Comparison of ENCODE assay signal across 8 cellular contexts in genomic region chrX:14029039-14029424, GRCh38. TPM values are rescaled to one million over a fixed set of nuclear protein-coding genes. Genes with fewer than 3 reads are reported as not detected.
DNase-seq lines count a peak whose midpoint lies in the region; ATAC-seq lines count a peak whose summit lies in the region.

No MANE protein-coding gene starts in this region.

- H3K4me3 Mint-ChIP-seq in activated T-cell treated with anti-CD3 and anti-CD28 coated beads, Interleukin-2, amount 50 U/mL, for 4 hours: peak overlapping the region; percentile 91
- H3K4me3 Mint-ChIP-seq in activated CD4-positive, alpha-beta memory T cell treated with anti-CD3 and anti-CD28 coated beads, Interleukin-2, amount 10 ng/mL, durations not matched to agents 7 days and 5 days: peak overlapping the region; percentile 99
- H3K4me3 Mint-ChIP-seq in stimulated activated naive CD8-positive, alpha-beta T cell treated with anti-CD3 and anti-CD28 coated beads, Interleukin-15, amount 100 ng/mL, for 72 hours: peak overlapping the region; percentile 94 to 100

- DNase-seq in activated T-cell treated with anti-CD3 and anti-CD28 coated beads, Interleukin-2, amount 50 U/mL, for 4 hours: no peak
- no peak for DNase-seq in activated T-cell treated with anti-CD3 and anti-CD28 coated beads, Interleukin-2, amount 50 U/mL, for 1 hour
- DNase-seq in activated CD4-positive, alpha-beta memory T cell treated with anti-CD3 and anti-CD28 coated beads, Interleukin-2, amount 10 ng/mL, durations not matched to agents 7 days and 5 days: no peak
- no peak for DNase-seq in stimulated activated naive CD8-positive, alpha-beta T cell treated with anti-CD3 and anti-CD28 coated beads, Interleukin-15, amount 100 ng/mL, for 72 hours
- DNase-seq in GM03348 (ENCODE audit: low spot score): no peak
- no peak for DNase-seq in activated CD4-positive, alpha-beta T cell treated with anti-CD3 and anti-CD28 coated beads, Interleukin-2, amount 50 U/mL, for 1 hour
- no peak for DNase-seq in HuH-7 (ENCODE audit: low spot score)

- H3K36me3 Mint-ChIP-seq in activated T-cell treated with anti-CD3 and anti-CD28 coated beads, Interleukin-2, amount 50 U/mL, for 4 hours (ENCODE audit: insufficient read depth): peaks cover 6% of the 10 kb centered on the region
- H3K36me3 Mint-ChIP-seq in activated CD4-positive, alpha-beta memory T cell treated with anti-CD3 and anti-CD28 coated beads, Interleukin-2, amount 10 ng/mL, durations not matched to agents 7 days and 5 days (ENCODE audit: low read depth): peaks cover 7% of the 10 kb centered on the region

- no peaks in the 10 kb centered on the region for H3K9me3 Mint-ChIP-seq in activated T-cell treated with anti-CD3 and anti-CD28 coated beads, Interleukin-2, amount 50 U/mL, for 4 hours
- H3K9me3 Mint-ChIP-seq in activated CD4-positive, alpha-beta memory T cell treated with anti-CD3 and anti-CD28 coated beads, Interleukin-2, amount 10 ng/mL, durations not matched to agents 7 days and 5 days: no peaks in the 10 kb centered on the region
- H3K9me3 Mint-ChIP-seq in stimulated activated naive CD8-positive, alpha-beta T cell treated with anti-CD3 and anti-CD28 coated beads, Interleukin-15, amount 100 ng/mL, for 72 hours: no peaks in the 10 kb centered on the region

- POLR2A ChIA-PET in activated CD4-positive, alpha-beta memory T cell treated with anti-CD3 and anti-CD28 coated beads, Interleukin-2, amount 10 ng/mL, durations not matched to agents 7 days and 5 days (lab: Charles Lee): interaction anchor here (0.9 to 2.6 kb wide), 10 partner anchors 273 to 468 kb away, joined by 3 to 23 read pairs (median 4); partner anchors contain the start of genes OFD1, TCEANC and TRAPPC2

- no peak for ATAC-seq in activated T-cell treated with anti-CD3 and anti-CD28 coated beads, Interleukin-2, amount 50 U/mL, for 4 hours
- ATAC-seq in stimulated activated naive CD8-positive, alpha-beta T cell treated with anti-CD3 and anti-CD28 coated beads, Interleukin-15, amount 100 ng/mL, for 72 hours: no peak

- no peaks in the 10 kb centered on the region for H3K27me3 Mint-ChIP-seq in activated T-cell treated with anti-CD3 and anti-CD28 coated beads, Interleukin-2, amount 50 U/mL, for 4 hours (ENCODE audit: low read depth)
- H3K27me3 Mint-ChIP-seq in activated CD4-positive, alpha-beta memory T cell treated with anti-CD3 and anti-CD28 coated beads, Interleukin-2, amount 10 ng/mL, durations not matched to agents 7 days and 5 days: peaks cover 3% of the 10 kb centered on the region
- no peaks in the 10 kb centered on the region for H3K27me3 Mint-ChIP-seq in stimulated activated naive CD8-positive, alpha-beta T cell treated with anti-CD3 and anti-CD28 coated beads, Interleukin-15, amount 100 ng/mL, for 72 hours

- peaks cover 37% of the 10 kb centered on the region for H3K4me1 Mint-ChIP-seq in activated T-cell treated with anti-CD3 and anti-CD28 coated beads, Interleukin-2, amount 50 U/mL, for 4 hours (ENCODE audit: low read depth)
- H3K4me1 Mint-ChIP-seq in activated CD4-positive, alpha-beta memory T cell treated with anti-CD3 and anti-CD28 coated beads, Interleukin-2, amount 10 ng/mL, durations not matched to agents 7 days and 5 days: peaks cover 47% of the 10 kb centered on the region
- H3K4me1 Mint-ChIP-seq in stimulated activated naive CD8-positive, alpha-beta T cell treated with anti-CD3 and anti-CD28 coated beads, Interleukin-15, amount 100 ng/mL, for 72 hours: peaks cover 34% of the 10 kb centered on the region

- CTCF ChIA-PET in activated CD4-positive, alpha-beta memory T cell treated with anti-CD3 and anti-CD28 coated beads, Interleukin-2, amount 10 ng/mL, durations not matched to agents 7 days and 5 days (lab: Charles Lee): interaction anchor here (0.8 to 1.3 kb wide), 4 partner anchors 18 to 1114 kb away, joined by 3 read pairs; no protein-coding TSS in a partner anchor

- peak overlapping the region; percentile 44 for H3K4me3 ChIP-seq in iPS-11a (ENCODE audit: low read depth, low read length)

- peak overlapping the region; percentile 98 for H3K27ac Mint-ChIP-seq in activated CD4-positive, alpha-beta memory T cell treated with anti-CD3 and anti-CD28 coated beads, Interleukin-2, amount 10 ng/mL, durations not matched to agents 7 days and 5 days
- peak overlapping the region; percentile 97 to 98 for H3K27ac Mint-ChIP-seq in stimulated activated naive CD8-positive, alpha-beta T cell treated with anti-CD3 and anti-CD28 coated beads, Interleukin-15, amount 100 ng/mL, for 72 hours

RNA-seq across cellular contexts. Expression of gene GEMIN8, which starts 0.7 kb away (rescaled TPM):
- total RNA-seq in activated T-cell treated with anti-CD3 and anti-CD28 coated beads, Interleukin-2, amount 50 U/mL, for 4 hours: 10 to 100 TPM; 18.2 to 20.2 (median 18.8) TPM
- total RNA-seq in activated CD4-positive, alpha-beta memory T cell treated with anti-CD3 and anti-CD28 coated beads, Interleukin-2, amount 10 ng/mL, durations not matched to agents 7 days and 5 days: 10 to 100 TPM; 14.3 to 16.0 TPM
